Comparison of ENCODE assay signal across 8 cellular contexts in genomic region chr12:67710582-67710981, GRCh38.
DNase-seq lines count a peak whose midpoint lies in the region; ATAC-seq and TF ChIP-seq lines count a peak whose summit lies in the region.

No MANE protein-coding gene starts in this region.

- peaks cover 2% of the 10 kb centered on the region for H3K4me1 Mint-ChIP-seq in activated CD4-positive, alpha-beta memory T cell treated with anti-CD3 and anti-CD28 coated beads for 36 hours (ENCODE audit: low read depth)

- CTCF ChIA-PET in activated CD4-positive, alpha-beta memory T cell treated with anti-CD3 and anti-CD28 coated beads for 36 hours (lab: Charles Lee), result no interaction called here

- WGBS in spleen, 5 donors, result 46 to 65% (median 53%) methylated on average over 3 of the region's 3 CpGs

- peak; percentile 19 for DNase-seq in SIG-M5 treated with dmso at 0.1 percent for 504 hours (lab: John Stamatoyannopoulos, UW; ENCODE audit: unreplicated experiment)
- DNase-seq in SIG-M5 (lab: John Stamatoyannopoulos, UW), result no peak
- peak; percentile 59 for DNase-seq in RPMI8226
- no peak for DNase-seq in retina
- DNase-seq in spleen, result no peak
- no peak for DNase-seq in activated CD4-positive, alpha-beta memory T cell treated with anti-CD3 and anti-CD28 coated beads for 36 hours

- TF ChIP-seq CTCF in spleen (IDR thresholded peaks at IDR 0.05 in 8 of 11, conservative IDR thresholded peaks at IDR 0.05 in 3 of 11), result no peak

- H3K4me3 Mint-ChIP-seq in activated CD4-positive, alpha-beta memory T cell treated with anti-CD3 and anti-CD28 coated beads for 36 hours, result no peak overlapping the region

- POLR2A ChIA-PET in activated CD4-positive, alpha-beta memory T cell treated with anti-CD3 and anti-CD28 coated beads for 36 hours (lab: Charles Lee), result no interaction called here

- no peaks in the 10 kb centered on the region for H3K27me3 ChIP-seq in mucosa of stomach (ENCODE audit: control insufficient read depth, insufficient read depth, low read length)
- H3K27me3 ChIP-seq in spleen (replicated peaks in 1 of 7), result no peaks in the 10 kb centered on the region

- H3K27ac ChIP-seq in spleen, result peak overlapping the region in 1 of 8 donors; percentile 24

- TF ChIP-seq POLR2A in spleen (IDR thresholded peaks at IDR 0.05), result no peak

- H3K36me3 ChIP-seq in mucosa of stomach (ENCODE audit: control insufficient read depth, insufficient read depth, low read length) (no peaks in the 10 kb centered on the region), spleen (no peaks in the 10 kb centered on the region)

- H3K9ac ChIP-seq in mucosa of stomach (ENCODE audit: low read length), result peak overlapping the region; percentile 61

- ATAC-seq in HG02981 (IDR thresholded peaks at IDR 0.05; ENCODE audit: unreplicated experiment), result peak; percentile 91

- H3K4me1 ChIP-seq in mucosa of stomach (ENCODE audit: control insufficient read depth, insufficient read depth, low read length), result peaks cover 43% of the 10 kb centered on the region
- H3K4me1 ChIP-seq in spleen, result peaks cover 0 to 8% (median 4%) of the 10 kb centered on the region in 6 donors

- H3K9me3 Mint-ChIP-seq in activated CD4-positive, alpha-beta memory T cell treated with anti-CD3 and anti-CD28 coated beads for 36 hours, result no peaks in the 10 kb centered on the region

- H3K4me3 ChIP-seq in mucosa of stomach (ENCODE audit: low read length) (peak overlapping the region; percentile 47), spleen (no peak overlapping the region)

- H3K27ac Mint-ChIP-seq in activated CD4-positive, alpha-beta memory T cell treated with anti-CD3 and anti-CD28 coated beads for 36 hours, result no peak overlapping the region

- H3K9me3 ChIP-seq in mucosa of stomach (ENCODE audit: control insufficient read depth, low read length), result no peaks in the 10 kb centered on the region
- H3K9me3 ChIP-seq in spleen, result no peaks in the 10 kb centered on the region

- H3K36me3 Mint-ChIP-seq in activated CD4-positive, alpha-beta memory T cell treated with anti-CD3 and anti-CD28 coated beads for 36 hours, result no peaks in the 10 kb centered on the region

- intact Hi-C loops in spleen (cut with DNase I; ENCODE audit: low total_unique reads), result no loop called here
- intact Hi-C loops in activated CD4-positive, alpha-beta memory T cell treated with anti-CD3 and anti-CD28 coated beads for 36 hours (cut with micrococcal nuclease), result no loop called here

- H3K27me3 Mint-ChIP-seq in activated CD4-positive, alpha-beta memory T cell treated with anti-CD3 and anti-CD28 coated beads for 36 hours, result no peaks in the 10 kb centered on the region

Comparison
In these comparisons a context has a peak if more than half of its experiments do, and no peak if none do; other contexts are left out.
1. DNase-seq: peak in SIG-M5 treated with dmso at 0.1 percent for 504 hours (single experiment) and RPMI8226 (single experiment); none in SIG-M5 (single experiment), retina (single experiment), spleen (single experiment) and activated CD4-positive, alpha-beta memory T cell treated with anti-CD3 and anti-CD28 coated beads for 36 hours (single experiment).